Comparison of ENCODE assay signal across 20 cellular contexts in the genomic region with DNA sequence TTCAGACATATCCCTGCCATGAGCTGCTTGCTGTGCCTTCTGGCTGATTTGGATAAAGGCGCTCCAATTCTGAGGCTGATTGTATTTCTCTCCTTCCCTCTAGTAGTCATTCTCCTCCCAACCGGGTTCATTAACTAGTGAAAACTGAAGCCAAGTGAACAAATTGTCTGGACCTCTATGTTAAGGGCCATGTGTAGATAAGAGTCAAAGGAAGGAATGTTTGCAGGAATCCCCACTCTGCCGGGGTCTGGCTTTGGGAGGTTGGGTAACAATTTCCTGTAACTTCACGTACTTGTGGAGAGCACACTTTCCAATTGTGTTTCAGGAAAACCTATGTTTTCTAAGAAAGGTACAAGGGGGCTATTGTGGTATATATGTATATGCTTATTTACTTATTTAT.
"Had no signal": no experiment of that assay in that cellular context is flagged by ENCODE, and none has a peak within 500 bp of the region (broad histone marks: within the 10 kb centered on the region; RNA-seq: fewer than 3 reads in every experiment).

No MANE protein-coding gene starts in this region.

- H3K27me3 ChIP-seq: adrenal gland, body of pancreas, heart right ventricle, right atrium auricular region, transverse colon, vagina had no signal

- H3K36me3 ChIP-seq: adrenal gland, heart right ventricle, prostate gland, right atrium auricular region, transverse colon, vagina had no signal

- H3K27me3 Mint-ChIP-seq: activated CD4-positive, alpha-beta memory T cell treated with anti-CD3 and anti-CD28 coated beads for 36 hours; stimulated activated naive CD8-positive, alpha-beta T cell treated with anti-CD3 and anti-CD28 coated beads, Interleukin-15, Interleukin-2, amounts not matched to agents 100 ng/mL and 50 ng/mL, for 24 hours had no signal

- H3K27ac ChIP-seq: adrenal gland, body of pancreas, heart right ventricle, prostate gland, right atrium auricular region, transverse colon, vagina had no signal

- H3K36me3 Mint-ChIP-seq: activated CD4-positive, alpha-beta memory T cell treated with anti-CD3 and anti-CD28 coated beads for 36 hours had no signal

- H3K4me1 ChIP-seq: adrenal gland, body of pancreas, heart right ventricle, prostate gland, right atrium auricular region, transverse colon, vagina had no signal

- H3K9me3 ChIP-seq: adrenal gland, body of pancreas, heart right ventricle, prostate gland, right atrium auricular region, transverse colon, vagina had no signal

- DNase-seq: activated CD4-positive, alpha-beta memory T cell treated with anti-CD3 and anti-CD28 coated beads for 36 hours; activated CD4-positive, alpha-beta T cell treated with anti-CD3 and anti-CD28 coated beads for 4 hours; activated gamma-delta T cell treated with Interleukin-2 at 50 U/mL for 16 hours; activated T-cell treated with anti-CD3 and anti-CD28 coated beads for 4 hours; adrenal gland; body of pancreas; cortex of kidney; erythroblast; heart right ventricle; naive B cell; SW 1271; T-helper 2 cell; transverse colon had no signal

- H3K27ac Mint-ChIP-seq: activated CD4-positive, alpha-beta memory T cell treated with anti-CD3 and anti-CD28 coated beads for 36 hours; activated naive CD4-positive, alpha-beta T cell treated with anti-CD3 and anti-CD28 coated beads, Interleukin-2, amount 50 U/mL, for 72 hours; activated T-helper 1 cell treated with anti-CD3 and anti-CD28 coated beads, Interleukin-12 subunit alpha, Interleukin-12 subunit beta, Interleukin-2, Interleukin-4 antibody, amounts not matched to agents 30 ng/mL and 10 ng/mL and 1 ng/mL, durations not matched to agents 14 hours and 24 hours and 36 hours; naive B cell; stimulated activated naive CD8-positive, alpha-beta T cell treated with anti-CD3 and anti-CD28 coated beads, Interleukin-15, Interleukin-2, amounts not matched to agents 100 ng/mL and 50 ng/mL, for 24 hours had no signal

- H3K4me3 ChIP-seq: adrenal gland, body of pancreas, heart right ventricle, prostate gland, right atrium auricular region, transverse colon, vagina had no signal

- ATAC-seq: activated naive CD4-positive, alpha-beta T cell treated with anti-CD3 and anti-CD28 coated beads, Interleukin-2, amount 50 U/mL, for 72 hours; body of pancreas; heart right ventricle had no signal

- H3K9me3 Mint-ChIP-seq: activated CD4-positive, alpha-beta memory T cell treated with anti-CD3 and anti-CD28 coated beads for 36 hours; stimulated activated naive CD8-positive, alpha-beta T cell treated with anti-CD3 and anti-CD28 coated beads, Interleukin-15, Interleukin-2, amounts not matched to agents 100 ng/mL and 50 ng/mL, for 24 hours had no signal

- H3K4me1 Mint-ChIP-seq: neural crest cell had no signal

- H3K4me3 Mint-ChIP-seq: activated CD4-positive, alpha-beta memory T cell treated with anti-CD3 and anti-CD28 coated beads for 36 hours; activated T-helper 1 cell treated with anti-CD3 and anti-CD28 coated beads, Interleukin-12 subunit alpha, Interleukin-12 subunit beta, Interleukin-2, Interleukin-4 antibody, amounts not matched to agents 30 ng/mL and 10 ng/mL and 1 ng/mL, durations not matched to agents 14 hours and 24 hours and 36 hours; naive B cell; neural crest cell; stimulated activated naive CD8-positive, alpha-beta T cell treated with anti-CD3 and anti-CD28 coated beads, Interleukin-15, Interleukin-2, amounts not matched to agents 100 ng/mL and 50 ng/mL, for 24 hours had no signal
